ENCODE assay signal across 16 cellular contexts in the genomic region with DNA sequence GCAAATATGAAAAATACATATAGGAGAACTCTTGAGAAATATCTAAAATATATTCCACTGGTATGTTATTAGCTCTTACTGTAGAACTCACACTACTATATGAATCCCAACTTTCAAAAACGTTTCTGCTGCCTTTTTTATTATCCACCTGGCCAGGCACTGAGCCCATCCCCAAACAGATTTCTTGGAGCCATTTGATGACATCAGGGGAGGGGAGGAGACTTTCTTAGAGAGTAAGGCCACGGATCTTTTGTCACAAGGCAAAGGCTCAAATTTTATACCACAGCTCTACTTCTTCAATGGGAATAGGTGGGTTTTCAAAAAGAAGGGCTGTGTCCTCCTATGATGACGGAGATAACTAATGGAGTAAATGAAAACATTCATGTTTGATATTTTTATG.
DNase-seq lines count a peak whose midpoint lies in the region; TF ChIP-seq lines count a peak whose summit lies in the region.
"Had no signal": no experiment of that assay in that cellular context is flagged by ENCODE, and none has a peak within 500 bp of the region (broad histone marks: within the 10 kb centered on the region; RNA-seq: fewer than 3 reads in every experiment).

No MANE protein-coding gene starts in this region.

- no peaks in the 10 kb centered on the region for H3K9me3 ChIP-seq in ovary
- H3K9me3 ChIP-seq: Peyer's patch had no signal

- intact Hi-C loops in ovary (cut with DNase I), result no loop called here

- peak; percentile 21 for DNase-seq in H7
- DNase-seq in NCI-H1105 treated with DMSO at 0.1 percent for 48 hours (lab: John Stamatoyannopoulos, UW), result peak; percentile 65
- DNase-seq in erythroblast (lab: John Stamatoyannopoulos, UW), result peak; percentile 11 to 13
- DNase-seq in osteocyte (ENCODE audit: extremely low spot score, unreplicated experiment), result no peak
- DNase-seq in Ammon's horn (ENCODE audit: low spot score), result no peak
- DNase-seq in NCI-H2107 treated with DMSO at 0.1 percent for 48 hours (lab: John Stamatoyannopoulos, UW; ENCODE audit: unreplicated experiment), result no peak
- DNase-seq in ovary, result no peak
- DNase-seq: DMS79 treated with DMSO at 0.1 percent for 48 hours, MV-4-11, NCI-H1417 treated with DMSO at 0.1 percent for 48 hours, NCI-H1930, NCI-H2171 treated with DMSO at 0.1 percent for 48 hours, NCI-H446, NCI-H526 treated with DMSO at 0.1 percent for 48 hours, Peyer's patch had no signal

- H3K27me3 Mint-ChIP-seq in osteocyte (ENCODE audit: unreplicated experiment), result no peaks in the 10 kb centered on the region

- no peak overlapping the region for H3K4me3 Mint-ChIP-seq in osteocyte (ENCODE audit: unreplicated experiment)

- H3K27me3 ChIP-seq in H7 (ENCODE audit: control insufficient read depth, insufficient read depth, low read length) (no peaks in the 10 kb centered on the region), ovary (no peaks in the 10 kb centered on the region)
- H3K27me3 ChIP-seq: Peyer's patch had no signal

- no peaks in the 10 kb centered on the region for H3K9me3 Mint-ChIP-seq in osteocyte (ENCODE audit: unreplicated experiment)

- H3K36me3 Mint-ChIP-seq in osteocyte (ENCODE audit: unreplicated experiment), result no peaks in the 10 kb centered on the region

- TF ChIP-seq CTCF in osteocyte (IDR thresholded peaks at IDR 0.05), result no peak
- TF ChIP-seq CTCF in ovary (IDR thresholded peaks at IDR 0.05), result no peak

- no peaks in the 10 kb centered on the region for H3K4me1 ChIP-seq in ovary (ENCODE audit: insufficient read depth)
- H3K4me1 ChIP-seq: Peyer's patch had no signal

- H3K4me1 Mint-ChIP-seq in osteocyte (ENCODE audit: unreplicated experiment), result peaks cover 35% of the 10 kb centered on the region

- no peak for TF ChIP-seq EP300 in ovary (IDR thresholded peaks at IDR 0.05)

- 61 to 70% (median 62%) methylated on average over 3 of the region's 3 CpGs for WGBS in ovary, 3 donors

- peak overlapping the region; percentile 46 for H3K27ac Mint-ChIP-seq in osteocyte (ENCODE audit: unreplicated experiment)

- H3K4me3 ChIP-seq in H7 (ENCODE audit: insufficient read depth, low read depth, low read length) (no peak overlapping the region), ovary (no peak overlapping the region)
- H3K4me3 ChIP-seq: Peyer's patch had no signal

- H3K36me3 ChIP-seq in H7 (replicated peaks; ENCODE audit: control insufficient read depth, insufficient read depth, low read length), result no peaks in the 10 kb centered on the region
- no peaks in the 10 kb centered on the region for H3K36me3 ChIP-seq in ovary
- H3K36me3 ChIP-seq: Peyer's patch had no signal

- no peak for TF ChIP-seq POLR2A in erythroblast (IDR thresholded peaks at IDR 0.05; ENCODE audit: low read length)
- no peak for TF ChIP-seq POLR2A in ovary (IDR thresholded peaks at IDR 0.05)

- H3K27ac ChIP-seq in ovary, result no peak overlapping the region
- H3K27ac ChIP-seq: C4-2B, Peyer's patch had no signal

Comparison
In these comparisons a context has a peak if more than half of its experiments do, and no peak if none do; other contexts are left out.
1. DNase-seq: peak in H7 (single experiment), NCI-H1105 treated with DMSO at 0.1 percent for 48 hours (single experiment) and erythroblast (2 of 2); none in osteocyte (single experiment), Ammon's horn (single experiment), NCI-H2107 treated with DMSO at 0.1 percent for 48 hours (single experiment) and ovary (0 of 5).